ENCODE assay signal across 14 cellular contexts in genomic region chr4:98514930-98515809, GRCh38.
DNase-seq lines count a peak whose midpoint lies in the region; ATAC-seq, FAIRE-seq and TF ChIP-seq lines count a peak whose summit lies in the region.
"Had no signal": no experiment of that assay in that cellular context is flagged by ENCODE, and none has a peak within 500 bp of the region (broad histone marks: within the 10 kb centered on the region; RNA-seq: fewer than 3 reads in every experiment).

No MANE protein-coding gene starts in this region.

- POLR2A ChIA-PET in PC-3 (lab: Charles Lee; ENCODE audit: unreplicated experiment), result no interaction called here

- no peak for FAIRE-seq in HTR-8/SVneo (lab: Jason Lieb, UNC)

- CTCF ChIA-PET in PC-3 (lab: Charles Lee), result no interaction called here

- H3K36me3 ChIP-seq in PC-3 (ENCODE audit: low read depth, low read length), result no peaks in the 10 kb centered on the region
- no peaks in the 10 kb centered on the region for H3K36me3 ChIP-seq in neural cell (ENCODE audit: insufficient read depth, low read length)
- H3K36me3 ChIP-seq: adrenal gland had no signal

- H3K27ac Mint-ChIP-seq in chondrocyte (ENCODE audit: unreplicated experiment), result peak overlapping the region; percentile 97

- TF ChIP-seq CTCF in PC-3 (conservative IDR thresholded peaks at IDR 0.05; ENCODE audit: low read depth, low read length) (no peak), chondrocyte (IDR thresholded peaks at IDR 0.05) (no peak), neural cell (IDR thresholded peaks at IDR 0.05; ENCODE audit: poor library complexity, severe bottlenecking) (no peak)

- TF ChIP-seq RAD21 in neural cell (conservative IDR thresholded peaks at IDR 0.05), result peak; percentile 31

- H3K36me3 Mint-ChIP-seq in chondrocyte (ENCODE audit: low read depth), result peaks cover 1% of the 10 kb centered on the region

- DNase-seq in EH (ENCODE audit: low read depth) (peak; percentile 63), PC-3 (no peak), chondrocyte (ENCODE audit: low spot score) (no peak), RKO (ENCODE audit: low spot score) (no peak), HTR-8/SVneo (ENCODE audit: insufficient read length, low spot score) (no peak), HK-2 (ENCODE audit: unreplicated experiment) (no peak)
- DNase-seq: activated CD8-positive, alpha-beta memory T cell treated with anti-CD3 and anti-CD28 coated beads, Interleukin-2, amount 50 U/mL, for 4 hours; adrenal gland; C1 segment of cervical spinal cord; NCI-H2171 treated with DMSO at 0.1 percent for 48 hours; stimulated activated CD4-positive, alpha-beta T cell treated with anti-CD3 and anti-CD28 coated beads, Interleukin-4, amount 100 ng/mL, for 24 hours; T1000 had no signal

- no peak overlapping the region for H3K4me3 Mint-ChIP-seq in chondrocyte (ENCODE audit: unreplicated experiment)

- H4K20me1 ChIP-seq in PC-3 (ENCODE audit: low read length) (no peaks in the 10 kb centered on the region), neural cell (ENCODE audit: insufficient read depth) (no peaks in the 10 kb centered on the region)

- BruUV-seq in PC-3 (replicated peaks; lab: Mats Ljungman, UMichigan), result no TSS peak

- intact Hi-C loops in PC-3 (cut with micrococcal nuclease), result no loop called here

- ATAC-seq in PC-3, result no peak
- no peak for ATAC-seq in GM18909 (IDR thresholded peaks at IDR 0.05; ENCODE audit: poor library complexity, unreplicated experiment)

- H3K4me3 ChIP-seq in PC-3 (ENCODE audit: low read length) (no peak overlapping the region), neural cell (ENCODE audit: low read length) (no peak overlapping the region)
- H3K4me3 ChIP-seq: adrenal gland had no signal

- H3K4me2 ChIP-seq in PC-3 (ENCODE audit: low read length) (0 out of 2 replicates have a peak overlapping the region, but pooled peaks have one; percentile 55), neural cell (ENCODE audit: low read length) (no peak overlapping the region)

- H3K9me2 ChIP-seq in PC-3 (replicated peaks; ENCODE audit: low read length) (no peaks in the 10 kb centered on the region), neural cell (ENCODE audit: insufficient read depth, low read length) (no peaks in the 10 kb centered on the region)

- H3K9me3 ChIP-seq in PC-3 (ENCODE audit: low read length), result no peaks in the 10 kb centered on the region
- no peaks in the 10 kb centered on the region for H3K9me3 ChIP-seq in neural cell (ENCODE audit: low read length)
- H3K9me3 ChIP-seq: adrenal gland had no signal

- no peaks in the 10 kb centered on the region for H3K9me3 Mint-ChIP-seq in chondrocyte (ENCODE audit: low read depth)

- TF ChIP-seq EP300 in neural cell (conservative IDR thresholded peaks at IDR 0.05; ENCODE audit: poor library complexity, severe bottlenecking), result peak; percentile 78

- H3K27me3 ChIP-seq in PC-3 (ENCODE audit: low read length), result no peaks in the 10 kb centered on the region
- no peaks in the 10 kb centered on the region for H3K27me3 ChIP-seq in neural cell (ENCODE audit: insufficient read depth, low read depth, low read length)
- H3K27me3 ChIP-seq: adrenal gland had no signal

- peaks cover 81% of the 10 kb centered on the region for H3K79me2 ChIP-seq in PC-3 (ENCODE audit: low read length)
- peaks cover 4% of the 10 kb centered on the region for H3K79me2 ChIP-seq in neural cell (replicated peaks; ENCODE audit: insufficient read depth, low read length)

- H3F3A ChIP-seq in PC-3 (ENCODE audit: low read length, unreplicated experiment) (no peaks in the 10 kb centered on the region), neural cell (ENCODE audit: insufficient read depth, low read length, poor library complexity, severe bottlenecking) (no peaks in the 10 kb centered on the region)

- H2AFZ ChIP-seq in PC-3 (ENCODE audit: low read length) (no peak overlapping the region), neural cell (ENCODE audit: low read depth, low read length) (no peak overlapping the region)

- H3K4me1 Mint-ChIP-seq in chondrocyte (ENCODE audit: low read depth), result peaks cover 86% of the 10 kb centered on the region

- H3K9ac ChIP-seq in PC-3 (ENCODE audit: low read length), result no peak overlapping the region
- H3K9ac ChIP-seq in neural cell (ENCODE audit: low read length), result no peak overlapping the region

- peaks cover 36% of the 10 kb centered on the region for H3K4me1 ChIP-seq in PC-3 (ENCODE audit: insufficient read depth, low read length)
- H3K4me1 ChIP-seq: adrenal gland had no signal

- H3K27me3 Mint-ChIP-seq in chondrocyte (ENCODE audit: low read depth), result no peaks in the 10 kb centered on the region

- peak overlapping the region; percentile 83 for H3K27ac ChIP-seq in PC-3 (ENCODE audit: low read length)
- H3K27ac ChIP-seq in neural cell (ENCODE audit: low read length), result peak overlapping the region; percentile 41
- H3K27ac ChIP-seq: adrenal gland had no signal

TF ChIP-seq in neural cell, 6 proteins besides CTCF, POLR2A, EP300 and RAD21:
- TF ChIP-seq MXI1 (conservative IDR thresholded peaks at IDR 0.05; ENCODE audit: poor library complexity, severe bottlenecking) (no peak), REST (IDR thresholded peaks at IDR 0.05; ENCODE audit: borderline replicate concordance) (peak; percentile 81), POLR2AphosphoS5 (IDR thresholded peaks at IDR 0.05) (peak; percentile 33), EZH2 (IDR thresholded peaks at IDR 0.05; ENCODE audit: borderline replicate concordance, insufficient read depth, low read length, poor library complexity, severe bottlenecking) (no peak), TAF1 (IDR thresholded peaks at IDR 0.05; ENCODE audit: low read depth) (no peak), SMC3 (conservative IDR thresholded peaks at IDR 0.05; ENCODE audit: poor library complexity) (peak; percentile 46)
